ENCODE assay signal across 12 cellular contexts in genomic region chr1:12232221-12232620, GRCh38. TPM values are rescaled to one million over a fixed set of nuclear protein-coding genes. Genes with fewer than 3 reads are reported as not detected.
DNase-seq lines count a peak whose midpoint lies in the region; ATAC-seq and TF ChIP-seq lines count a peak whose summit lies in the region.
"Had no signal": no experiment of that assay in that cellular context is flagged by ENCODE, and none has a peak within 500 bp of the region (broad histone marks: within the 10 kb centered on the region; RNA-seq: fewer than 3 reads in every experiment).

No MANE protein-coding gene starts in this region.

- H3K27me3 ChIP-seq in psoas muscle (ENCODE audit: insufficient read depth in 3 of 3, low read length in 2 of 3): no peaks in the 10 kb centered on the region

- POLR2A ChIA-PET in activated CD8-positive, alpha-beta T cell treated with anti-CD3 and anti-CD28 coated beads for 36 hours (lab: Charles Lee): no interaction called here
- POLR2A ChIA-PET in activated CD8-positive, alpha-beta T cell treated with anti-CD3 and anti-CD28 coated beads, Interleukin-2, amount 10 ng/mL, durations not matched to agents 7 days and 5 days (lab: Charles Lee): interaction anchor here (0.7 kb wide), 1 partner anchor 17 kb away, joined by 3 read pairs; no protein-coding TSS in a partner anchor

- H3K4me3 Mint-ChIP-seq in activated CD8-positive, alpha-beta T cell treated with anti-CD3 and anti-CD28 coated beads for 36 hours: peak overlapping the region; percentile 36
- H3K4me3 Mint-ChIP-seq in activated CD8-positive, alpha-beta T cell treated with anti-CD3 and anti-CD28 coated beads, Interleukin-2, amount 10 ng/mL, durations not matched to agents 7 days and 5 days: no peak overlapping the region
- peak overlapping the region in 3 of 4 donors; percentile 54 to 97 (median 96) for H3K4me3 Mint-ChIP-seq in IgD-negative memory B cell

- no peak overlapping the region for H3K27ac Mint-ChIP-seq in activated CD8-positive, alpha-beta T cell treated with anti-CD3 and anti-CD28 coated beads for 36 hours
- H3K27ac Mint-ChIP-seq in activated CD8-positive, alpha-beta T cell treated with anti-CD3 and anti-CD28 coated beads, Interleukin-2, amount 10 ng/mL, durations not matched to agents 7 days and 5 days: no peak overlapping the region
- H3K27ac Mint-ChIP-seq in IgD-negative memory B cell: no peak overlapping the region

- DNase-seq in activated CD8-positive, alpha-beta T cell treated with anti-CD3 and anti-CD28 coated beads for 36 hours: no peak
- no peak for DNase-seq in activated CD8-positive, alpha-beta T cell treated with anti-CD3 and anti-CD28 coated beads, Interleukin-2, amount 10 ng/mL, durations not matched to agents 7 days and 5 days
- DNase-seq in cerebellum (ENCODE audit: low spot score): peak; percentile 41
- DNase-seq in psoas muscle: peak; percentile 52 to 85
- no peak for DNase-seq in NCI-H1105 (lab: John Stamatoyannopoulos, UW)
- no peak for DNase-seq in NCI-H774 (lab: John Stamatoyannopoulos, UW)
- DNase-seq in GM10266 (ENCODE audit: extremely low spot score): no peak
- DNase-seq: HFFc6, NCI-H1417 treated with DMSO at 0.1 percent for 48 hours, NCI-H526 treated with DMSO at 0.1 percent for 48 hours, SHP77 had no signal

- no peaks in the 10 kb centered on the region for H3K9me3 Mint-ChIP-seq in activated CD8-positive, alpha-beta T cell treated with anti-CD3 and anti-CD28 coated beads for 36 hours
- H3K9me3 Mint-ChIP-seq in activated CD8-positive, alpha-beta T cell treated with anti-CD3 and anti-CD28 coated beads, Interleukin-2, amount 10 ng/mL, durations not matched to agents 7 days and 5 days (ENCODE audit: insufficient read depth): no peaks in the 10 kb centered on the region
- no peaks in the 10 kb centered on the region for H3K9me3 Mint-ChIP-seq in IgD-negative memory B cell
- H3K9me3 Mint-ChIP-seq: HFFc6 had no signal

- H3K27ac ChIP-seq in psoas muscle: peak overlapping the region; percentile 96

- H3K9me3 ChIP-seq in psoas muscle: no peaks in the 10 kb centered on the region

- no peak for ATAC-seq in activated CD8-positive, alpha-beta T cell treated with anti-CD3 and anti-CD28 coated beads for 36 hours
- ATAC-seq in activated CD8-positive, alpha-beta T cell treated with anti-CD3 and anti-CD28 coated beads, Interleukin-2, amount 10 ng/mL, durations not matched to agents 7 days and 5 days: no peak
- peak; percentile 52 to 75 (median 63) for ATAC-seq in psoas muscle

- H3K27me3 Mint-ChIP-seq in activated CD8-positive, alpha-beta T cell treated with anti-CD3 and anti-CD28 coated beads for 36 hours: no peaks in the 10 kb centered on the region
- H3K27me3 Mint-ChIP-seq in activated CD8-positive, alpha-beta T cell treated with anti-CD3 and anti-CD28 coated beads, Interleukin-2, amount 10 ng/mL, durations not matched to agents 7 days and 5 days (ENCODE audit: low read depth): peaks cover 3% of the 10 kb centered on the region
- peaks cover 2% of the 10 kb centered on the region for H3K27me3 Mint-ChIP-seq in IgD-negative memory B cell

- peaks cover 13% of the 10 kb centered on the region for H3K4me1 ChIP-seq in psoas muscle

- no peak for TF ChIP-seq CTCF in activated CD8-positive, alpha-beta T cell treated with anti-CD3 and anti-CD28 coated beads for 36 hours (IDR thresholded peaks at IDR 0.05)
- no peak for TF ChIP-seq CTCF in psoas muscle (IDR thresholded peaks at IDR 0.05)
- no peak for TF ChIP-seq CTCF in GM10266 (IDR thresholded peaks at IDR 0.05; ENCODE audit: control insufficient read depth, insufficient read depth, low read depth, missing control alignments)

- CTCF ChIA-PET in activated CD8-positive, alpha-beta T cell treated with anti-CD3 and anti-CD28 coated beads for 36 hours (lab: Charles Lee): interaction anchor here (0.7 to 1.4 kb wide), 3 partner anchors 9 to 330 kb away, joined by 3 to 4 read pairs (median 3); no protein-coding TSS in a partner anchor
- CTCF ChIA-PET in activated CD8-positive, alpha-beta T cell treated with anti-CD3 and anti-CD28 coated beads, Interleukin-2, amount 10 ng/mL, durations not matched to agents 7 days and 5 days (lab: Charles Lee): interaction anchor here (6.9 kb wide), 1 partner anchor 107 kb away, joined by 55 read pairs; no protein-coding TSS in a partner anchor

- WGBS in psoas muscle, 3 donors: 30 to 55% (median 31%) methylated on average over 2 of the region's 2 CpGs

- H3K36me3 ChIP-seq in psoas muscle (ENCODE audit: insufficient read depth in 1 of 2, low read depth in 1 of 2): peaks cover 0 to 33% of the 10 kb centered on the region in 2 donors

- H3K4me3 ChIP-seq in psoas muscle: no peak overlapping the region

- peaks cover 5% of the 10 kb centered on the region for H3K36me3 Mint-ChIP-seq in activated CD8-positive, alpha-beta T cell treated with anti-CD3 and anti-CD28 coated beads for 36 hours (ENCODE audit: low read depth)
- peaks cover 18% of the 10 kb centered on the region for H3K36me3 Mint-ChIP-seq in activated CD8-positive, alpha-beta T cell treated with anti-CD3 and anti-CD28 coated beads, Interleukin-2, amount 10 ng/mL, durations not matched to agents 7 days and 5 days (ENCODE audit: low read depth)
- peaks cover 1% of the 10 kb centered on the region for H3K36me3 Mint-ChIP-seq in IgD-negative memory B cell

- peaks cover 21% of the 10 kb centered on the region for H3K4me1 Mint-ChIP-seq in activated CD8-positive, alpha-beta T cell treated with anti-CD3 and anti-CD28 coated beads for 36 hours (ENCODE audit: low read depth)
- H3K4me1 Mint-ChIP-seq in activated CD8-positive, alpha-beta T cell treated with anti-CD3 and anti-CD28 coated beads, Interleukin-2, amount 10 ng/mL, durations not matched to agents 7 days and 5 days (ENCODE audit: low read depth): peaks cover 14% of the 10 kb centered on the region
- peaks cover 10 to 16% (median 13%) of the 10 kb centered on the region in 3 donors for H3K4me1 Mint-ChIP-seq in IgD-negative memory B cell

- intact Hi-C loops in activated CD8-positive, alpha-beta T cell treated with anti-CD3 and anti-CD28 coated beads for 36 hours (cut with micrococcal nuclease): no loop called here
- intact Hi-C loops in psoas muscle (cut with DNase I): loop anchor here in 1 of 2 donors (2.0 kb wide), 1 partner anchor 45 kb away; no protein-coding TSS in a partner anchor

RNA-seq across cellular contexts. Expression of gene VPS13D, which starts 2.4 kb away (rescaled TPM):
- total RNA-seq in activated CD8-positive, alpha-beta T cell treated with anti-CD3 and anti-CD28 coated beads for 36 hours: 10 to 100 TPM; 28.1 to 30.7 TPM
- total RNA-seq in activated CD8-positive, alpha-beta T cell treated with anti-CD3 and anti-CD28 coated beads, Interleukin-2, amount 10 ng/mL, durations not matched to agents 7 days and 5 days: 10 to 100 TPM; 32.5 to 39.9 TPM
- polyA plus RNA-seq in IgD-negative memory B cell (8.9 TPM), psoas muscle (10 to 100 TPM; 19.9 to 45.3 (median 25.3) TPM)
- total RNA-seq in cerebellum (60.8 TPM), psoas muscle (10 to 100 TPM; 32.3 to 69.1 (median 51.1) TPM)

Comparison
In these comparisons a context has a peak if more than half of its experiments do, and no peak if none do; other contexts are left out.
1. ATAC-seq: peak in psoas muscle (4 of 4); none in activated CD8-positive, alpha-beta T cell treated with anti-CD3 and anti-CD28 coated beads for 36 hours (single experiment) and activated CD8-positive, alpha-beta T cell treated with anti-CD3 and anti-CD28 coated beads, Interleukin-2, amount 10 ng/mL, durations not matched to agents 7 days and 5 days (single experiment).
2. DNase-seq: peak in cerebellum (single experiment) and psoas muscle (2 of 2); none in activated CD8-positive, alpha-beta T cell treated with anti-CD3 and anti-CD28 coated beads for 36 hours (single experiment), activated CD8-positive, alpha-beta T cell treated with anti-CD3 and anti-CD28 coated beads, Interleukin-2, amount 10 ng/mL, durations not matched to agents 7 days and 5 days (single experiment), NCI-H1105 (single experiment), NCI-H774 (single experiment) and GM10266 (single experiment).